ENCODE assay signal across 31 cellular contexts in the genomic region with DNA sequence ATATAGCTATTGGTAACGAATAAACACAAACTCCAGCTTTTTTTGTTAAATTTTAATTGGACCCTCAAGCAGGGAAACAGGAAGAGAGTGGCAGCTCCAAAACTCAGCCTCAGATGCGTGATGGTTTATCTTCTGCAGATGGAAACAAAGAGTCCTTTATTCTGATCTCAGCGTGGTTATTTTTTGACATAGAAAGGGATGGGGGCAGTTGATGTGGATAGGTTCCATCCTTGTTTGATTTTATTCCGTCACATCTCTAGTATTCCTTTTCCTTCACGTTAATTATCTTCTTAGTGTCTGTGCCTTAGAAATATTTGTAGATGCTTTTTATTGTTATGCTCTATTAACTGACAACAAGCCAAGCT.
DNase-seq lines count a peak whose midpoint lies in the region; ATAC-seq and TF ChIP-seq lines count a peak whose summit lies in the region.
"Had no signal": no experiment of that assay in that cellular context is flagged by ENCODE, and none has a peak within 500 bp of the region (broad histone marks: within the 10 kb centered on the region; RNA-seq: fewer than 3 reads in every experiment).

No MANE protein-coding gene starts in this region.

- ATAC-seq in GM19324 (IDR thresholded peaks at IDR 0.05; ENCODE audit: low FRiP score, unreplicated experiment): no peak

- no peaks in the 10 kb centered on the region for H3K4me1 ChIP-seq in uterus
- H3K4me1 ChIP-seq: BE2C had no signal

- peak overlapping the region; percentile 86 for H3K27ac Mint-ChIP-seq in neural crest cell (ENCODE audit: unreplicated experiment)
- H3K27ac Mint-ChIP-seq: CD8-positive, alpha-beta memory T cell had no signal

- H3K36me3 ChIP-seq in uterus: no peaks in the 10 kb centered on the region
- H3K36me3 ChIP-seq: BE2C had no signal

- H3K27me3 Mint-ChIP-seq in neural crest cell (ENCODE audit: low read depth): no peaks in the 10 kb centered on the region
- H3K27me3 Mint-ChIP-seq: CD8-positive, alpha-beta memory T cell had no signal

- H3K4me1 Mint-ChIP-seq in neural crest cell: peaks cover 28% of the 10 kb centered on the region
- H3K4me1 Mint-ChIP-seq: CD8-positive, alpha-beta memory T cell had no signal

- H3K36me3 Mint-ChIP-seq in neural crest cell (ENCODE audit: low read depth): no peaks in the 10 kb centered on the region
- H3K36me3 Mint-ChIP-seq: CD14-positive monocyte; CD8-positive, alpha-beta memory T cell had no signal

- H3K27me3 ChIP-seq in uterus: no peaks in the 10 kb centered on the region
- H3K27me3 ChIP-seq: BE2C had no signal

- no peak overlapping the region for H3K4me3 ChIP-seq in uterus
- H3K4me3 ChIP-seq: PC-9 had no signal

- peaks cover 2% of the 10 kb centered on the region for H3K9me3 Mint-ChIP-seq in neural crest cell

- H3K27ac ChIP-seq in uterus: no peak overlapping the region
- H3K27ac ChIP-seq: HL-60, PC-9, RWPE1 had no signal

- intact Hi-C loops in uterus (cut with DNase I; ENCODE audit: low total_unique reads): no loop called here

- TF ChIP-seq POLR2A in uterus (IDR thresholded peaks at IDR 0.05): no peak

- in situ Hi-C loops in SK-MEL-5 (cut with HindIII; ENCODE audit: low pct_unique_long_range_greater_than_20kb, low sequenced_read_pairs): no loop called here

- peak overlapping the region; percentile 23 for H3K4me3 Mint-ChIP-seq in neural crest cell
- H3K4me3 Mint-ChIP-seq: CD14-positive monocyte; CD8-positive, alpha-beta memory T cell had no signal

- no peaks in the 10 kb centered on the region for H3K9me3 ChIP-seq in uterus
- H3K9me3 ChIP-seq: BE2C, SK-N-SH had no signal

- DNase-seq in SK-MEL-5 (ENCODE audit: low read depth, low spot score) (peak; percentile 61), epidermal melanocyte (ENCODE audit: insufficient read length, low spot score) (peak; percentile 20), neural crest cell (ENCODE audit: low read depth, low spot score) (no peak), superior temporal gyrus (ENCODE audit: extremely low spot score) (peak; percentile 29), uterus (no peak), NCI-H226 (no peak)
- DNase-seq: BE2C; Calu3; CD8-positive, alpha-beta memory T cell; DMS79 treated with DMSO at 0.1 percent for 48 hours; GF-D8; GOT3; HCEC 1CT; Kasumi-1; MV-4-11; NCI-H1105 treated with DMSO at 0.1 percent for 48 hours; NCI-H146; NCI-H1930; NCI-H2107; NCI-H446; NCI-H524 treated with DMSO at 0.1 percent for 48 hours; NCI-H82; NK-92 treated with Interleukin-12 subunit alpha and Interleukin-12 subunit beta, amount 100 ng/mL, for 24 hours; PC-9; SHP77 treated with DMSO at 0.1 percent for 48 hours; SK-N-SH; SW 1271 had no signal

- no peak for TF ChIP-seq CTCF in neural crest cell (conservative IDR thresholded peaks at IDR 0.05)
- TF ChIP-seq CTCF in uterus (IDR thresholded peaks at IDR 0.05): no peak

Comparison
In these comparisons a context has a peak if more than half of its experiments do, and no peak if none do; other contexts are left out.
1. DNase-seq: peak in SK-MEL-5 (single experiment), epidermal melanocyte (single experiment) and superior temporal gyrus (single experiment); none in neural crest cell (single experiment), uterus (0 of 2) and NCI-H226 (single experiment).